1 cellular context compared by ENCODE assay signal in genomic region chr2:200864206-200864976, GRCh38.
TF ChIP-seq lines count a peak whose summit lies in the region.

CLK1 (minus strand) TSS chr2:200864658; CDS start chr2:200861862, 2,796 bp downstream.

TF ChIP-seq in SK-N-SH, 30 proteins besides CTCF, POLR2A, EP300 and RAD21 (continued from another document):
- TF ChIP-seq ZBTB33 (IDR thresholded peaks at IDR 0.05; ENCODE audit: borderline replicate concordance, low read depth): 0 out of 2 replicates have a peak, but pooled peaks have one; percentile 11
- no peak for TF ChIP-seq GATA2 (CRISPR knock-in tag; IDR thresholded peaks at IDR 0.05)
- TF ChIP-seq POLR2AphosphoS5 (IDR thresholded peaks at IDR 0.05; ENCODE audit: low read depth, low read length): peak; percentile 98
- peak; percentile 100 for TF ChIP-seq TEAD4 (IDR thresholded peaks at IDR 0.05; ENCODE audit: borderline replicate concordance, insufficient read depth)
- 0 out of 2 replicates have a peak, but pooled peaks have one; percentile 50 for TF ChIP-seq RFX5 (IDR thresholded peaks at IDR 0.05; ENCODE audit: low read length)
- TF ChIP-seq PBX3 (IDR thresholded peaks at IDR 0.05): peak; percentile 65; the same call in 1 of the 2 replicates
- no peak for TF ChIP-seq RXRA (IDR thresholded peaks at IDR 0.05; ENCODE audit: borderline replicate concordance, low read depth)
- peak; percentile 66 for TF ChIP-seq NRF1 (IDR thresholded peaks at IDR 0.05; ENCODE audit: low read depth, low read length)
- TF ChIP-seq SIN3A (IDR thresholded peaks at IDR 0.05; ENCODE audit: borderline replicate concordance, low read depth, low read length): peak; percentile 94
- peak; percentile 99 for TF ChIP-seq YY1 (IDR thresholded peaks at IDR 0.05; ENCODE audit: low read depth)
- TF ChIP-seq RCOR1 (IDR thresholded peaks at IDR 0.05; ENCODE audit: low read length): peak; percentile 43; the same call in 1 of the 2 replicates
